In genomic region chrX:136762820-136763452, GRCh38 we compare ENCODE assay signal across 20 cellular contexts. TPM values are rescaled to one million over a fixed set of nuclear protein-coding genes. Genes with fewer than 3 reads are reported as not detected.
A peak's percentile ranks its signal among the peaks of the same experiment; 100 is the strongest.
DNase-seq lines count a peak whose midpoint lies in the region; ATAC-seq, FAIRE-seq and TF ChIP-seq lines count a peak whose summit lies in the region.
"Had no signal": no experiment of that assay in that cellular context is flagged by ENCODE, and none has a peak within 500 bp of the region (broad histone marks: within the 10 kb centered on the region; RNA-seq: fewer than 3 reads in every experiment).

No MANE protein-coding gene starts in this region.

- no peaks in the 10 kb centered on the region for H3K9me3 ChIP-seq in BE2C
- H3K9me3 ChIP-seq in BLaER1 treated with 17β-estradiol and CSF1 and Interleukin-3, amounts not matched to agents 10 nM and 100 nM (replicated peaks in 1 of 11): peaks cover 9 to 17% (median 12%) of the 10 kb centered on the region in 11 experiments; a peak in 20 of 22 replicates
- H3K9me3 ChIP-seq in OCI-LY7 (ENCODE audit: low read length): no peaks in the 10 kb centered on the region
- no peaks in the 10 kb centered on the region for H3K9me3 ChIP-seq in astrocyte (ENCODE audit: insufficient read depth, low read depth, low read length)
- H3K9me3 ChIP-seq in right atrium auricular region: no peaks in the 10 kb centered on the region
- H3K9me3 ChIP-seq: adrenal gland, tibial nerve had no signal

- ATAC-seq in GM19455 (IDR thresholded peaks at IDR 0.05; ENCODE audit: unreplicated experiment): no peak
- ATAC-seq: left colon had no signal

- no peaks in the 10 kb centered on the region for H3K36me3 ChIP-seq in BE2C
- H3K36me3 ChIP-seq in BLaER1 treated with 17β-estradiol and CSF1 and Interleukin-3, amounts not matched to agents 10 nM and 100 nM: peaks cover 0 to 10% (median 0%) of the 10 kb centered on the region in 11 experiments; a peak in 3 of 22 replicates
- H3K36me3 ChIP-seq in OCI-LY7 (ENCODE audit: insufficient read depth, low read length): peaks cover 21% of the 10 kb centered on the region
- no peaks in the 10 kb centered on the region for H3K36me3 ChIP-seq in astrocyte (ENCODE audit: insufficient read depth, low read length)
- H3K36me3 ChIP-seq in right atrium auricular region: no peaks in the 10 kb centered on the region
- H3K36me3 ChIP-seq: adrenal gland, tibial nerve had no signal

- no peaks in the 10 kb centered on the region for H3K9me3 Mint-ChIP-seq in astrocyte (ENCODE audit: unreplicated experiment)

- peaks cover 4% of the 10 kb centered on the region for H3K4me1 Mint-ChIP-seq in astrocyte (ENCODE audit: low read depth, unreplicated experiment)

- FAIRE-seq in astrocyte (lab: Jason Lieb, UNC): peak; percentile 54
- FAIRE-seq: frontal cortex, H54 had no signal

- H3K79me2 ChIP-seq in OCI-LY7 (ENCODE audit: insufficient read depth, low read depth, low read length) (peaks cover 71% of the 10 kb centered on the region), astrocyte (ENCODE audit: insufficient read depth, low read length) (no peaks in the 10 kb centered on the region)

- H3K36me3 Mint-ChIP-seq in astrocyte (ENCODE audit: low read depth, unreplicated experiment): no peaks in the 10 kb centered on the region

- H2AFZ ChIP-seq in OCI-LY7 (ENCODE audit: low read length): no peak overlapping the region
- H2AFZ ChIP-seq in astrocyte (ENCODE audit: low read depth, low read length): no peak overlapping the region

- H3K4me3 ChIP-seq in BE2C (ENCODE audit: low read depth, low read length) (no peak overlapping the region), OCI-LY7 (ENCODE audit: low read depth, low read length, poor library complexity, severe bottlenecking) (peak overlapping the region; percentile 43), astrocyte (ENCODE audit: insufficient read depth, low read depth, low read length) (no peak overlapping the region), right atrium auricular region (no peak overlapping the region)
- H3K4me3 ChIP-seq in BLaER1 treated with 17β-estradiol and CSF1 and Interleukin-3, amounts not matched to agents 10 nM and 100 nM: no peak overlapping the region
- H3K4me3 ChIP-seq: adrenal gland, dorsolateral prefrontal cortex, tibial nerve had no signal

- H3K27me3 ChIP-seq in BE2C (no peaks in the 10 kb centered on the region), astrocyte (ENCODE audit: insufficient read depth, low read length) (no peaks in the 10 kb centered on the region), right atrium auricular region (no peaks in the 10 kb centered on the region)
- peaks cover 64 to 99% (median 95%) of the 10 kb centered on the region in 11 experiments for H3K27me3 ChIP-seq in BLaER1 treated with 17β-estradiol and CSF1 and Interleukin-3, amounts not matched to agents 10 nM and 100 nM
- H3K27me3 ChIP-seq: tibial nerve had no signal

- no TSS peak for BruUV-seq in OCI-LY7 (replicated peaks; lab: Mats Ljungman, UMichigan)

- DNase-seq in BE2C (peak; percentile 22), OCI-LY7 (ENCODE audit: low spot score) (peak; percentile 45), astrocyte (ENCODE audit: low read depth) (no peak), right atrium auricular region (ENCODE audit: low spot score) (no peak), H4 (ENCODE audit: low spot score) (no peak), GM20000 (ENCODE audit: low spot score) (no peak)
- DNase-seq: adrenal gland, DMS153, dorsolateral prefrontal cortex, erythroblast, left colon, midbrain, NCI-H146, NCI-H2227 treated with DMSO at 0.1 percent for 48 hours had no signal

- H3K4me2 ChIP-seq in BLaER1 treated with 17β-estradiol and CSF1 and Interleukin-3, amounts not matched to agents 10 nM and 100 nM: peak overlapping the region in 9 of 11 experiments; percentile 33 to 60 (median 50); a peak in 18 of 22 replicates
- H3K4me2 ChIP-seq in OCI-LY7 (ENCODE audit: low read length) (peak overlapping the region; percentile 66), astrocyte (ENCODE audit: low read length) (no peak overlapping the region)

- CTCF ChIA-PET in OCI-LY7 (lab: Charles Lee; ENCODE audit: unreplicated experiment): no interaction called here

- H3K4me3 Mint-ChIP-seq in astrocyte (ENCODE audit: unreplicated experiment): no peak overlapping the region

- H3K27ac ChIP-seq in BLaER1 treated with 17β-estradiol and CSF1 and Interleukin-3, amounts not matched to agents 10 nM and 100 nM: peak overlapping the region in 1 of 11 experiments; percentile 3; a peak in 1 of 22 replicates
- peak overlapping the region; percentile 69 for H3K27ac ChIP-seq in OCI-LY7 (ENCODE audit: low read depth, low read length, poor library complexity, severe bottlenecking)
- H3K27ac ChIP-seq in astrocyte (ENCODE audit: low read depth, low read length): no peak overlapping the region
- H3K27ac ChIP-seq in right atrium auricular region: no peak overlapping the region
- H3K27ac ChIP-seq: adrenal gland, dorsolateral prefrontal cortex, RWPE1, tibial nerve had no signal

- H3K9ac ChIP-seq in BLaER1 treated with 17β-estradiol and CSF1 and Interleukin-3, amounts not matched to agents 10 nM and 100 nM: no peak overlapping the region
- H3K9ac ChIP-seq in astrocyte (ENCODE audit: low read length): no peak overlapping the region

- H3K27me3 Mint-ChIP-seq in astrocyte (ENCODE audit: low read depth, unreplicated experiment): no peaks in the 10 kb centered on the region

- peaks cover 0 to 80% (median 42%) of the 10 kb centered on the region in 11 experiments; a peak in 15 of 22 replicates for H4K20me1 ChIP-seq in BLaER1 treated with 17β-estradiol and CSF1 and Interleukin-3, amounts not matched to agents 10 nM and 100 nM
- no peaks in the 10 kb centered on the region for H4K20me1 ChIP-seq in OCI-LY7 (ENCODE audit: insufficient read depth, low read length)
- H4K20me1 ChIP-seq in astrocyte (ENCODE audit: insufficient read depth, low read length): no peaks in the 10 kb centered on the region

- POLR2A ChIA-PET in OCI-LY7 (lab: Charles Lee): interaction anchor here (3.4 kb wide), 1 partner anchor 10 kb away, joined by 9 read pairs; no protein-coding TSS in a partner anchor

- no peaks in the 10 kb centered on the region for H3K9me2 ChIP-seq in OCI-LY7 (ENCODE audit: insufficient read depth, low read length)

- TF ChIP-seq CTCF in BE2C (IDR thresholded peaks at IDR 0.05; ENCODE audit: low read depth, low read length): no peak
- no peak for TF ChIP-seq CTCF in OCI-LY7 (conservative IDR thresholded peaks at IDR 0.05; ENCODE audit: low read length)
- TF ChIP-seq CTCF in astrocyte (IDR thresholded peaks at IDR 0.05; ENCODE audit: insufficient read depth, low read depth, low read length): no peak
- TF ChIP-seq CTCF in right atrium auricular region (IDR thresholded peaks at IDR 0.05): no peak
- no peak for TF ChIP-seq CTCF in GM20000 (IDR thresholded peaks at IDR 0.05; ENCODE audit: extremely low read depth, missing control alignments)

- intact Hi-C loops in OCI-LY7 (cut with micrococcal nuclease; ENCODE audit: unreplicated experiment): no loop called here

- no peaks in the 10 kb centered on the region for H3K4me1 ChIP-seq in BE2C
- peaks cover 27 to 52% (median 43%) of the 10 kb centered on the region in 10 experiments for H3K4me1 ChIP-seq in BLaER1 treated with 17β-estradiol and CSF1 and Interleukin-3, amounts not matched to agents 10 nM and 100 nM
- peaks cover 76% of the 10 kb centered on the region for H3K4me1 ChIP-seq in OCI-LY7 (ENCODE audit: insufficient read depth, low read length, poor library complexity, severe bottlenecking)
- H3K4me1 ChIP-seq in astrocyte (ENCODE audit: insufficient read depth, low read length): peaks cover 5% of the 10 kb centered on the region
- H3K4me1 ChIP-seq in right atrium auricular region: no peaks in the 10 kb centered on the region

- no peak overlapping the region for H3K27ac Mint-ChIP-seq in astrocyte (ENCODE audit: unreplicated experiment)

RNA-seq across cellular contexts. Expression of gene ARHGEF6, which starts 17.8 kb away (rescaled TPM):
- 3.0 TPM for polyA plus RNA-seq in BE2C (2012; ENCODE audit: insufficient read depth, insufficient read length, low read depth)
- total RNA-seq in OCI-LY7 (2014; rRNA removed; shearing (Covaris generic)): 50.8 and 52.3 TPM in 2 replicates
- total RNA-seq in OCI-LY7 (2022) (64.5 and 79.5 TPM in 2 replicates), astrocyte (4.7 and 6.1 TPM in 2 replicates), right atrium auricular region (10 to 100 TPM; 41.3 to 45.8 TPM)
- total RNA-seq in H4 (2014; rRNA removed; shearing (Covaris generic)): 6.6 and 8.0 TPM in 2 replicates

Comparison
In these comparisons a context has a peak if more than half of its experiments do, and no peak if none do; other contexts are left out.
1. DNase-seq: peak in BE2C (single experiment) and OCI-LY7 (single experiment); none in astrocyte (single experiment), right atrium auricular region (single experiment), H4 (single experiment) and GM20000 (single experiment).